ENCODE assay signal across 8 cellular contexts in the genomic region with DNA sequence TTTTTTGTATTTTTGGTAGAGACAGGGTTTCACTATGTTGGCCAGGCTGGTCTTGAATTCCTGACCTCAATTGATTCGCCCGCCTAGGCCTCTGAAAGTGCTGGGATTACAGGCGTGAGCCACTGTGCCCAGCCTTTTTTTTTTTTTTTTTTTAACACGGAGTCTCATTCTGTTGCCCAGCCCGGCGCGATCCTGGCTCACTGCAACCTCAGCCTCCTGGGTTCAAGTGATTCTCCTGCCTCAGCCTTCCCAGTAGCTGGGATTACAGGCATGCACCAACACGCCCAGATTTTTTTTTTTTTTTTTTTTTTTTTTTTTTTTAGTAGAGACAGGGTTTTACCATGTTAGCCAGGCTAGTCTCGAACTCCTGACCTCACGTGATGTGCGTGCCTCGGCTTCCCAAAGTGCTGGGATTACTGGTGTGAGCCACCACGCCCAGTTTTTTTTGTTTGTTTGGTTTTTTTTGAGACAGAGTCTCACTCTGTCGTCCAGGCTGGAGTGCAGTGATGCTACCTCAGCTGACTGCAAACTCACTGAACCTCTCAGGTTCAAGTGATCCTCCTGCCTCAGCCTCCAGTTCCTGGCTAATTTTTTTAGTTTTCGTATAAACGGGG. TPM values are rescaled to one million over a fixed set of nuclear protein-coding genes. Genes with fewer than 3 reads are reported as not detected.
DNase-seq lines count a peak whose midpoint lies in the region; ATAC-seq, FAIRE-seq and TF ChIP-seq lines count a peak whose summit lies in the region.
"Not testable (repeated sequence)": the region's sequence is repeated elsewhere in the genome, so short reads cannot be mapped to it uniquely, and the experiment has no call there.

No MANE protein-coding gene starts in this region.

- not testable (repeated sequence) for H3K9me3 Mint-ChIP-seq in CD8-positive, alpha-beta memory T cell; activated B cell treated with CpG ODN at 0.5 μM for 24 hours

- peak overlapping the region; percentile 98 to 99 (median 99) for H3K27ac Mint-ChIP-seq in CD8-positive, alpha-beta memory T cell
- peak overlapping the region; percentile 96 for H3K27ac Mint-ChIP-seq in activated B cell treated with CpG ODN at 0.5 μM for 24 hours

- WGBS in GM12878 (ENCODE audit: insufficient coverage, insufficient replicate concordance, low lambda C conversion rate, missing lambda C conversion rate) = 14% methylated on average over 14 of the region's 16 CpGs
- 26 to 36% methylated on average over 11 to 16 of the region's 16 CpGs for WGBS in esophagus squamous epithelium, 2 donors
- WGBS in right lobe of liver (ENCODE audit: insufficient coverage, low coverage, low lambda C conversion rate, missing lambda C conversion rate) = 3% methylated on average over 6 of the region's 16 CpGs
- WGBS in ovary, 3 donors = 28 to 46% (median 41%) methylated on average over 16 of the region's 16 CpGs
- 39% methylated on average over 16 of the region's 16 CpGs for WGBS in thymus

- H3K9me2 ChIP-seq in Karpas-422 (replicated peaks; ENCODE audit: insufficient read depth, low read length) = not testable (repeated sequence)

- not testable (repeated sequence) for H3K9me3 ChIP-seq in CD8-positive, alpha-beta memory T cell (ENCODE audit: low read length); Karpas-422 (ENCODE audit: low read length); GM12878 (replicated peaks; ENCODE audit: control insufficient read depth, insufficient read depth, low read length); esophagus squamous epithelium; right lobe of liver; ovary; thymus (ENCODE audit: control insufficient read depth)

- not testable (repeated sequence) for TF ChIP-seq EP300 in GM12878 (IDR thresholded peaks at IDR 0.05; ENCODE audit: borderline replicate concordance in 1 of 2, control insufficient read depth in 1 of 2, low read depth in 2 of 2, low read length in 2 of 2); ovary (IDR thresholded peaks at IDR 0.05)

- CTCF ChIA-PET in CD8-positive, alpha-beta memory T cell (lab: Charles Lee) = interaction anchor here (1.8 to 1.9 kb wide), 2 partner anchors 13 to 19 kb away, joined by 10 to 12 read pairs; partner anchors contain the start of genes AMDHD2 and ATP6V0C
- CTCF ChIA-PET in activated B cell treated with CpG ODN at 0.5 μM for 24 hours (lab: Charles Lee) = interaction anchor here (0.9 kb wide), 1 partner anchor 12 kb away, joined by 3 read pairs; no protein-coding TSS in a partner anchor
- CTCF ChIA-PET in GM12878 (lab: Yijun Ruan, JAX) = interaction anchor here (1.0 to 1.7 kb wide), 2 partner anchors 23 to 282 kb away, joined by 3 to 4 read pairs; partner anchors contain the start of gene ECI1

- peaks cover 12% of the 10 kb centered on the region for H3K4me1 ChIP-seq in CD8-positive, alpha-beta memory T cell (ENCODE audit: insufficient read depth, low read length)
- H3K4me1 ChIP-seq in Karpas-422 (ENCODE audit: low read length) (peaks cover 27% of the 10 kb centered on the region), GM12878 (ENCODE audit: control insufficient read depth, insufficient read depth, low read length) (peaks cover 13% of the 10 kb centered on the region), esophagus squamous epithelium (peaks cover 11 to 50% (median 24%) of the 10 kb centered on the region in 3 donors), right lobe of liver (peaks cover 0 to 14% (median 0%) of the 10 kb centered on the region in 4 donors)
- H3K4me1 ChIP-seq in ovary (ENCODE audit: insufficient read depth); thymus (ENCODE audit: control insufficient read depth, insufficient read depth, low read length): not testable (repeated sequence)

- intact Hi-C loops in activated B cell treated with CpG ODN at 0.5 μM for 24 hours (cut with micrococcal nuclease) (loop anchor here (10.0 kb wide), 1 partner anchor 372 kb away; no protein-coding TSS in a partner anchor), GM12878 (cut with micrococcal nuclease; ENCODE audit: unreplicated experiment) (loop anchor here (10.0 kb wide), 1 partner anchor 152 kb away; the partner anchor contains the start of gene KCTD5)
- intact Hi-C loops in esophagus squamous epithelium (cut with DNase I); right lobe of liver (cut with DNase I); ovary (cut with DNase I): not testable (repeated sequence)

- RAD21 ChIA-PET in GM12878 (lab: Charles Lee; ENCODE audit: unreplicated experiment) = interaction anchor here (0.6 to 1.3 kb wide), 2 partner anchors 26 to 1769 kb away, joined by 3 to 6 read pairs; no protein-coding TSS in a partner anchor

- 0 out of 2 replicates have a peak overlapping the region, but pooled peaks have one; percentile 72 for H2AFZ ChIP-seq in Karpas-422 (ENCODE audit: low read length)
- 0 out of 2 replicates have a peak overlapping the region, but pooled peaks have one; percentile 82 for H2AFZ ChIP-seq in GM12878 (ENCODE audit: control insufficient read depth, low read depth, low read length)

- POLR2A ChIA-PET in CD8-positive, alpha-beta memory T cell (lab: Charles Lee) = interaction anchor here (0.7 to 3.0 kb wide), 7 partner anchors 13 to 569 kb away, joined by 3 to 65 read pairs (median 4); partner anchors contain the start of genes AMDHD2, ATP6V0C, RPS2 and TRAF7
- POLR2A ChIA-PET in activated B cell treated with CpG ODN at 0.5 μM for 24 hours (lab: Charles Lee) = interaction anchor here (0.6 to 3.2 kb wide), 14 partner anchors 8 to 1650 kb away, joined by 3 to 76 read pairs (median 4); partner anchors contain the start of genes AMDHD2, ATP6V0C and RPS2
- POLR2A ChIA-PET in GM12878 (lab: Charles Lee) = interaction anchor here (0.8 to 1.6 kb wide), 3 partner anchors 18 to 378 kb away, joined by 3 to 8 read pairs (median 5); partner anchors contain the start of genes ECI1 and TRAF7

- not testable (repeated sequence) for TF ChIP-seq POLR2A in GM12878 (IDR thresholded peaks at IDR 0.05; ENCODE audit: low read depth, low read length); esophagus squamous epithelium (IDR thresholded peaks at IDR 0.05); right lobe of liver (IDR thresholded peaks at IDR 0.05); ovary (IDR thresholded peaks at IDR 0.05)

- H3K27me3 Mint-ChIP-seq in CD8-positive, alpha-beta memory T cell; activated B cell treated with CpG ODN at 0.5 μM for 24 hours: not testable (repeated sequence)

- peak overlapping the region; percentile 98 for H3K4me3 ChIP-seq in CD8-positive, alpha-beta memory T cell (ENCODE audit: low read length)
- H3K4me3 ChIP-seq in Karpas-422 (ENCODE audit: low read length) = peak overlapping the region; percentile 80
- peak overlapping the region; percentile 95 for H3K4me3 ChIP-seq in GM12878
- peak overlapping the region; percentile 53 to 82 (median 72) for H3K4me3 ChIP-seq in esophagus squamous epithelium
- H3K4me3 ChIP-seq in right lobe of liver = peak overlapping the region; percentile 40 to 61 (median 52)
- peak overlapping the region; percentile 54 for H3K4me3 ChIP-seq in ovary
- peak overlapping the region; percentile 74 for H3K4me3 ChIP-seq in thymus (ENCODE audit: low read length)

- in situ Hi-C loops in GM12878 (cut with MboI) = not testable (repeated sequence)

- peak in 1 of 5 donors; percentile 44 for DNase-seq in CD8-positive, alpha-beta memory T cell
- not testable (repeated sequence) for DNase-seq in Karpas-422; activated B cell treated with CpG ODN at 0.5 μM for 24 hours; GM12878 (ENCODE audit: low read depth, low spot score); esophagus squamous epithelium (lab: John Stamatoyannopoulos, UW)
- DNase-seq in right lobe of liver (peak in 1 of 3 donors; percentile 45), ovary (peak in 3 of 5 donors; percentile 38 to 42 (median 41))

- peaks cover 0 to 18% (median 0%) of the 10 kb centered on the region in 3 donors for H3K36me3 Mint-ChIP-seq in CD8-positive, alpha-beta memory T cell
- peaks cover 16% of the 10 kb centered on the region for H3K36me3 Mint-ChIP-seq in activated B cell treated with CpG ODN at 0.5 μM for 24 hours (ENCODE audit: low read depth)

- not testable (repeated sequence) for H3K36me3 ChIP-seq in CD8-positive, alpha-beta memory T cell (ENCODE audit: insufficient read depth, low read length); Karpas-422 (ENCODE audit: insufficient read depth, low read length); GM12878 (ENCODE audit: control insufficient read depth in 2 of 2, insufficient read depth in 2 of 2, low read length in 1 of 2); right lobe of liver; ovary
- peaks cover 11 to 26% (median 13%) of the 10 kb centered on the region in 3 donors for H3K36me3 ChIP-seq in esophagus squamous epithelium
- H3K36me3 ChIP-seq in thymus (ENCODE audit: control insufficient read depth, insufficient read depth) = peaks cover 21% of the 10 kb centered on the region

- BruUV-seq in GM12878 (replicated peaks; lab: Mats Ljungman, UMichigan) = not testable (repeated sequence)

- TF ChIP-seq CTCF in activated B cell treated with CpG ODN at 0.5 μM for 24 hours (IDR thresholded peaks at IDR 0.05); GM12878 (IDR thresholded peaks at IDR 0.05 in 2 of 3, conservative IDR thresholded peaks at IDR 0.05 in 1 of 3; ENCODE audit: control insufficient read depth in 2 of 3, extremely low read depth in 1 of 3, insufficient read depth in 1 of 3, low read depth in 3 of 3, low read length in 3 of 3); esophagus squamous epithelium (IDR thresholded peaks at IDR 0.05); right lobe of liver (IDR thresholded peaks at IDR 0.05); ovary (IDR thresholded peaks at IDR 0.05): not testable (repeated sequence)

- FAIRE-seq in GM12878 (lab: Jason Lieb, UNC) = not testable (repeated sequence)

- not testable (repeated sequence) for H4K20me1 ChIP-seq in Karpas-422 (ENCODE audit: insufficient read depth, low read depth, low read length); GM12878 (ENCODE audit: control insufficient read depth, insufficient read depth)

- TF ChIP-seq RAD21 in GM12878 (IDR thresholded peaks at IDR 0.05; ENCODE audit: insufficient read depth, low read depth, low read length) = not testable (repeated sequence)

- peak overlapping the region; percentile 83 for H3K9ac ChIP-seq in Karpas-422 (ENCODE audit: low read length)
- peak overlapping the region; percentile 85 for H3K9ac ChIP-seq in GM12878 (ENCODE audit: control insufficient read depth, insufficient read depth, low read length)

- not testable (repeated sequence) for ATAC-seq in activated B cell treated with CpG ODN at 0.5 μM for 24 hours (ENCODE audit: low read depth); GM12878; right lobe of liver

- peak overlapping the region; percentile 98 for H3K4me2 ChIP-seq in Karpas-422 (ENCODE audit: low read depth, low read length, poor library complexity, severe bottlenecking)
- H3K4me2 ChIP-seq in GM12878 (ENCODE audit: control insufficient read depth, insufficient read depth) = peak overlapping the region; percentile 100

- H3K79me2 ChIP-seq in Karpas-422 (ENCODE audit: low read length); GM12878 (ENCODE audit: control insufficient read depth, insufficient read depth, low read length): not testable (repeated sequence)

- H3K4me3 Mint-ChIP-seq in CD8-positive, alpha-beta memory T cell = peak overlapping the region; percentile 93 to 99 (median 95)
- peak overlapping the region; percentile 97 for H3K4me3 Mint-ChIP-seq in activated B cell treated with CpG ODN at 0.5 μM for 24 hours

- SMC1A ChIA-PET in GM12878 (lab: Charles Lee; ENCODE audit: uncharacterized antibody, unreplicated experiment) = not testable (repeated sequence)

- H3K27ac ChIP-seq in CD8-positive, alpha-beta memory T cell (ENCODE audit: low read depth, low read length) = peak overlapping the region; percentile 97
- H3K27ac ChIP-seq in Karpas-422 (ENCODE audit: low read length) = peak overlapping the region; percentile 84
- peak overlapping the region; percentile 89 for H3K27ac ChIP-seq in GM12878 (ENCODE audit: control insufficient read depth, insufficient read depth)
- peak overlapping the region; percentile 95 to 99 (median 98) for H3K27ac ChIP-seq in esophagus squamous epithelium
- peak overlapping the region; percentile 92 to 99 (median 93) for H3K27ac ChIP-seq in right lobe of liver
- peak overlapping the region; percentile 88 to 90 for H3K27ac ChIP-seq in ovary
- peak overlapping the region; percentile 97 for H3K27ac ChIP-seq in thymus (ENCODE audit: low read depth)

- H3K4me1 Mint-ChIP-seq in CD8-positive, alpha-beta memory T cell = peaks cover 19 to 33% (median 19%) of the 10 kb centered on the region in 3 donors
- peaks cover 28% of the 10 kb centered on the region for H3K4me1 Mint-ChIP-seq in activated B cell treated with CpG ODN at 0.5 μM for 24 hours

- not testable (repeated sequence) for H3K27me3 ChIP-seq in CD8-positive, alpha-beta memory T cell (ENCODE audit: insufficient read depth, low read length, poor library complexity, severe bottlenecking); Karpas-422 (ENCODE audit: low read length); GM12878 (replicated peaks in 1 of 2; ENCODE audit: control insufficient read depth in 2 of 2, insufficient read depth in 2 of 2, low read length in 1 of 2); esophagus squamous epithelium; right lobe of liver; ovary; thymus (ENCODE audit: control insufficient read depth, insufficient read depth)

RNA-seq across cellular contexts. Expression of gene CEMP1, which starts 2.0 kb away (rescaled TPM):
- total RNA-seq in CD8-positive, alpha-beta memory T cell = under 1 TPM in 1 of 2 experiments, not detected in 1; 0.16 TPM
- 3.3 TPM for polyA plus RNA-seq in CD8-positive, alpha-beta memory T cell
- total RNA-seq in Karpas-422 (2014; rRNA removed; shearing (Covaris generic); ENCODE audit: low replicate concordance) = 0.43 TPM in 1 of 2 replicates, not detected in the other
- 0.16 and 0.66 TPM in 2 replicates for total RNA-seq in activated B cell treated with CpG ODN at 0.5 μM for 24 hours
- 0.98 TPM in 1 of 2 replicates, not detected in the other for total RNA-seq in GM12878 (2013; cell fraction: nucleolus; rRNA removed)
- not detected in 2 replicates for total RNA-seq in GM12878 (2014; rRNA removed)
- total RNA-seq in GM12878 (2014; rRNA removed; fragmentation: Illumina TruSeq; extraction: Trizol) = not detected in 2 replicates
- 0.15 TPM in 1 of 2 replicates, not detected in the other for total RNA-seq in GM12878 (2021)
- polyA plus RNA-seq in GM12878 (2011; ENCODE audit: low read depth) = not detected
- 0.05 TPM in 1 of 2 replicates, not detected in the other for polyA plus RNA-seq in GM12878 (2011; rRNA removed)
- 0.13 TPM in 1 of 2 replicates, not detected in the other for polyA plus RNA-seq in GM12878 (2011; cell fraction: cytosol; rRNA removed)
- polyA plus RNA-seq in GM12878 (2011; cell fraction: nucleus; rRNA removed) = 0.16 TPM in 1 of 2 replicates, not detected in the other
- 2.8 TPM in 1 of 2 replicates, not detected in the other for polyA plus RNA-seq in GM12878 (2012)
- polyA plus RNA-seq in GM12878 (2014; fragmentation: Illumina TruSeq; extraction: Trizol) = not detected in 2 replicates
- polyA plus RNA-seq in GM12878 (2014; fragmentation: Nextera tagmentation; extraction: Ambion mirVana) = 1 to 10 TPM in 1 of 2 experiments, not detected in 1; 1.5 TPM
- polyA plus RNA-seq in GM12878 (2014; rRNA removed) = not detected in 2 replicates
- 1 to 10 TPM; 3.9 to 8.2 TPM for polyA plus RNA-seq in GM12878 (2016; fragmentation: Nextera tagmentation; extraction: Ambion mirVana)
- 0.31 TPM in 1 of 2 replicates, not detected in the other for polyA minus RNA-seq in GM12878 (2011; rRNA and poly(A)+ RNA removed)
- polyA minus RNA-seq in GM12878 (2011; cell fraction: cytosol; rRNA and poly(A)+ RNA removed) = not detected in 2 replicates
- polyA minus RNA-seq in GM12878 (2011; cell fraction: nucleus; rRNA and poly(A)+ RNA removed) = 0.36 and 0.96 TPM in 2 replicates
- under 1 TPM in 1 of 4 donors, not detected in 3; 0.76 TPM for total RNA-seq in esophagus squamous epithelium
- total RNA-seq in right lobe of liver = under 1 TPM in 2 of 6 experiments, not detected in 4; 0.22 to 0.29 TPM
- total RNA-seq in ovary = 1 to 10 TPM in 1 of 7 donors, under 1 TPM in 3, not detected in 3; 0.36 to 1.0 (median 0.41) TPM
- polyA plus RNA-seq in ovary = under 1 TPM in 1 of 2 donors, not detected in 1; 0.33 TPM
- polyA plus RNA-seq in thymus = 1.2 TPM

RNA-seq across cellular contexts. Expression of gene PDPK1, which starts 4.6 kb away (rescaled TPM):
- 10 to 100 TPM; 56.8 to 58.5 TPM for total RNA-seq in CD8-positive, alpha-beta memory T cell
- polyA plus RNA-seq in CD8-positive, alpha-beta memory T cell = 46.2 TPM
- total RNA-seq in Karpas-422 (2014; rRNA removed; shearing (Covaris generic); ENCODE audit: low replicate concordance) = 24.9 and 49.5 TPM in 2 replicates
- total RNA-seq in activated B cell treated with CpG ODN at 0.5 μM for 24 hours (42.5 and 62.0 TPM in 2 replicates), GM12878 (2014; rRNA removed) (18.2 and 22.7 TPM in 2 replicates), GM12878 (2014; rRNA removed; fragmentation: Illumina TruSeq; extraction: Trizol) (15.8 and 18.0 TPM in 2 replicates), GM12878 (2021) (35.7 and 39.0 TPM in 2 replicates), esophagus squamous epithelium (10 to 100 TPM; 18.3 to 28.2 (median 23.3) TPM), right lobe of liver (10 to 100 TPM; 20.7 to 28.3 (median 24.5) TPM), ovary (10 to 100 TPM; 19.1 to 53.2 (median 37.4) TPM)
- total RNA-seq in GM12878 (2013; cell fraction: nucleolus; rRNA removed) = 62.9 and 66.4 TPM in 2 replicates
- polyA plus RNA-seq in GM12878 (2011; ENCODE audit: low read depth) = 11.0 TPM
- polyA plus RNA-seq in GM12878 (2011; rRNA removed) (40.1 and 41.3 TPM in 2 replicates), GM12878 (2014; fragmentation: Illumina TruSeq; extraction: Trizol) (31.6 and 38.5 TPM in 2 replicates), GM12878 (2014; fragmentation: Nextera tagmentation; extraction: Ambion mirVana) (1 to 10 TPM; 3.9 to 5.2 TPM), GM12878 (2014; rRNA removed) (24.7 and 25.5 TPM in 2 replicates), GM12878 (2016; fragmentation: Nextera tagmentation; extraction: Ambion mirVana) (10 to 100 TPM; 26.3 to 30.8 TPM), ovary (10 to 100 TPM; 14.6 to 27.2 TPM), thymus (14.1 TPM)
- polyA plus RNA-seq in GM12878 (2011; cell fraction: cytosol; rRNA removed) = 30.9 and 33.6 TPM in 2 replicates
- polyA plus RNA-seq in GM12878 (2011; cell fraction: nucleus; rRNA removed) = 45.6 and 48.6 TPM in 2 replicates
- 15.1 and 19.1 TPM in 2 replicates for polyA plus RNA-seq in GM12878 (2012)
- 46.2 and 54.6 TPM in 2 replicates for polyA minus RNA-seq in GM12878 (2011; rRNA and poly(A)+ RNA removed)
- polyA minus RNA-seq in GM12878 (2011; cell fraction: cytosol; rRNA and poly(A)+ RNA removed) = 11.4 and 16.6 TPM in 2 replicates
- 18.3 and 23.6 TPM in 2 replicates for polyA minus RNA-seq in GM12878 (2011; cell fraction: nucleus; rRNA and poly(A)+ RNA removed)

RNA-seq across cellular contexts. Expression of gene AMDHD2, which starts 13.1 kb away (rescaled TPM):
- total RNA-seq in CD8-positive, alpha-beta memory T cell = 10 to 100 TPM; 34.1 to 35.5 TPM
- 21.2 TPM for polyA plus RNA-seq in CD8-positive, alpha-beta memory T cell
- 22.7 and 51.7 TPM in 2 replicates for total RNA-seq in Karpas-422 (2014; rRNA removed; shearing (Covaris generic); ENCODE audit: low replicate concordance)
- total RNA-seq in activated B cell treated with CpG ODN at 0.5 μM for 24 hours = 65.5 and 90.8 TPM in 2 replicates
- 69.9 and 87.2 TPM in 2 replicates for total RNA-seq in GM12878 (2013; cell fraction: nucleolus; rRNA removed)
- total RNA-seq in GM12878 (2014; rRNA removed) = 26.3 and 32.2 TPM in 2 replicates
- 8.0 and 8.9 TPM in 2 replicates for total RNA-seq in GM12878 (2014; rRNA removed; fragmentation: Illumina TruSeq; extraction: Trizol)
- 35.1 and 41.8 TPM in 2 replicates for total RNA-seq in GM12878 (2021)
- polyA plus RNA-seq in GM12878 (2011; ENCODE audit: low read depth) = 4.6 TPM
- polyA plus RNA-seq in GM12878 (2011; rRNA removed) = 3.0 and 5.2 TPM in 2 replicates
- polyA plus RNA-seq in GM12878 (2011; cell fraction: cytosol; rRNA removed) = 8.4 and 14.9 TPM in 2 replicates
- polyA plus RNA-seq in GM12878 (2011; cell fraction: nucleus; rRNA removed) = 92.7 and 133 TPM in 2 replicates
- polyA plus RNA-seq in GM12878 (2012) = 17.9 and 19.9 TPM in 2 replicates
- 0.76 and 3.9 TPM in 2 replicates for polyA plus RNA-seq in GM12878 (2014; fragmentation: Illumina TruSeq; extraction: Trizol)
- polyA plus RNA-seq in GM12878 (2014; fragmentation: Nextera tagmentation; extraction: Ambion mirVana) = under 1 TPM in 1 of 2 experiments, not detected in 1; 0.60 TPM
- 35.6 and 38.4 TPM in 2 replicates for polyA plus RNA-seq in GM12878 (2014; rRNA removed)
- polyA plus RNA-seq in GM12878 (2016; fragmentation: Nextera tagmentation; extraction: Ambion mirVana) = 10 to 100 TPM; 24.3 to 29.4 TPM
- 3.6 and 13.4 TPM in 2 replicates for polyA minus RNA-seq in GM12878 (2011; rRNA and poly(A)+ RNA removed)
- 4.2 and 7.5 TPM in 2 replicates for polyA minus RNA-seq in GM12878 (2011; cell fraction: cytosol; rRNA and poly(A)+ RNA removed)
- polyA minus RNA-seq in GM12878 (2011; cell fraction: nucleus; rRNA and poly(A)+ RNA removed) = 27.3 and 47.7 TPM in 2 replicates
- total RNA-seq in esophagus squamous epithelium = 10 to 100 TPM; 11.6 to 23.9 (median 17.5) TPM
- total RNA-seq in right lobe of liver = 10 to 100 TPM; 12.3 to 24.9 (median 21.4) TPM
- 10 to 100 TPM; 14.5 to 28.7 (median 26.9) TPM for total RNA-seq in ovary
- 10 to 100 TPM in 1 of 2 donors, under 1 TPM in 1; 0.47 to 25.6 TPM for polyA plus RNA-seq in ovary
- 33.2 TPM for polyA plus RNA-seq in thymus

RNA-seq across cellular contexts. Expression of gene ATP6V0C, which starts 19.5 kb away (rescaled TPM):
- 100 to 1,000 TPM; 154 to 157 TPM for total RNA-seq in CD8-positive, alpha-beta memory T cell
- polyA plus RNA-seq in CD8-positive, alpha-beta memory T cell = 101 TPM
- total RNA-seq in Karpas-422 (2014; rRNA removed; shearing (Covaris generic); ENCODE audit: low replicate concordance) = 29.4 and 30.2 TPM in 2 replicates
- 74.9 and 91.4 TPM in 2 replicates for total RNA-seq in activated B cell treated with CpG ODN at 0.5 μM for 24 hours
- total RNA-seq in GM12878 (2013; cell fraction: nucleolus; rRNA removed) = 23.2 and 35.0 TPM in 2 replicates
- 14.0 and 19.1 TPM in 2 replicates for total RNA-seq in GM12878 (2014; rRNA removed)
- total RNA-seq in GM12878 (2014; rRNA removed; fragmentation: Illumina TruSeq; extraction: Trizol) = 8.2 and 10.4 TPM in 2 replicates
- 127 and 135 TPM in 2 replicates for total RNA-seq in GM12878 (2021)
- polyA plus RNA-seq in GM12878 (2011; ENCODE audit: low read depth) = 42.6 TPM
- polyA plus RNA-seq in GM12878 (2011; rRNA removed) = 1.5 and 5.9 TPM in 2 replicates
- polyA plus RNA-seq in GM12878 (2011; cell fraction: cytosol; rRNA removed) = 17.1 and 29.2 TPM in 2 replicates
- polyA plus RNA-seq in GM12878 (2011; cell fraction: nucleus; rRNA removed) = 23.8 and 36.7 TPM in 2 replicates
- polyA plus RNA-seq in GM12878 (2012) = 148 and 155 TPM in 2 replicates
- polyA plus RNA-seq in GM12878 (2014; fragmentation: Illumina TruSeq; extraction: Trizol) = 8.7 and 17.6 TPM in 2 replicates
- polyA plus RNA-seq in GM12878 (2014; fragmentation: Nextera tagmentation; extraction: Ambion mirVana) = 10 to 100 TPM in 1 of 2 experiments, 1 to 10 TPM in 1; 2.4 to 16.5 TPM
- polyA plus RNA-seq in GM12878 (2014; rRNA removed) = 32.2 and 53.4 TPM in 2 replicates
- 100 to 1,000 TPM; 107 to 115 TPM for polyA plus RNA-seq in GM12878 (2016; fragmentation: Nextera tagmentation; extraction: Ambion mirVana)
- 7.2 and 8.9 TPM in 2 replicates for polyA minus RNA-seq in GM12878 (2011; rRNA and poly(A)+ RNA removed)
- polyA minus RNA-seq in GM12878 (2011; cell fraction: cytosol; rRNA and poly(A)+ RNA removed) = 44.1 and 66.7 TPM in 2 replicates
- polyA minus RNA-seq in GM12878 (2011; cell fraction: nucleus; rRNA and poly(A)+ RNA removed) = 8.8 and 18.3 TPM in 2 replicates
- total RNA-seq in esophagus squamous epithelium = 100 to 1,000 TPM in 2 of 4 donors, 10 to 100 TPM in 2; 70.8 to 196 (median 125) TPM
- 100 to 1,000 TPM in 1 of 6 experiments, 10 to 100 TPM in 5; 71.5 to 100 (median 79.4) TPM for total RNA-seq in right lobe of liver
- 100 to 1,000 TPM in 5 of 7 donors, 10 to 100 TPM in 2; 34.8 to 143 (median 119) TPM for total RNA-seq in ovary
- polyA plus RNA-seq in ovary = 100 to 1,000 TPM in 1 of 2 donors, 10 to 100 TPM in 1; 82.6 to 119 TPM
- 103 TPM for polyA plus RNA-seq in thymus

RNA-seq across cellular contexts. Expression of gene TBC1D24, which starts 58.3 kb away (rescaled TPM):
- 10 to 100 TPM; 28.3 to 32.7 TPM for total RNA-seq in CD8-positive, alpha-beta memory T cell
- 3.5 TPM for polyA plus RNA-seq in CD8-positive, alpha-beta memory T cell
- total RNA-seq in Karpas-422 (2014; rRNA removed; shearing (Covaris generic); ENCODE audit: low replicate concordance) = 15.8 and 20.5 TPM in 2 replicates
- total RNA-seq in activated B cell treated with CpG ODN at 0.5 μM for 24 hours (9.1 and 12.6 TPM in 2 replicates), GM12878 (2014; rRNA removed) (5.6 and 6.6 TPM in 2 replicates), GM12878 (2014; rRNA removed; fragmentation: Illumina TruSeq; extraction: Trizol) (3.3 and 3.5 TPM in 2 replicates), GM12878 (2021) (7.9 and 9.6 TPM in 2 replicates), esophagus squamous epithelium (1 to 10 TPM; 3.1 to 4.6 (median 3.7) TPM), right lobe of liver (10 to 100 TPM; 14.9 to 22.7 (median 17.5) TPM), ovary (1 to 10 TPM; 2.5 to 8.1 (median 6.7) TPM)
- total RNA-seq in GM12878 (2013; cell fraction: nucleolus; rRNA removed) = 29.8 and 34.7 TPM in 2 replicates
- 1.3 TPM for polyA plus RNA-seq in GM12878 (2011; ENCODE audit: low read depth)
- polyA plus RNA-seq in GM12878 (2011; rRNA removed) (3.4 and 4.3 TPM in 2 replicates), GM12878 (2014; fragmentation: Illumina TruSeq; extraction: Trizol) (2.6 and 2.7 TPM in 2 replicates), GM12878 (2014; fragmentation: Nextera tagmentation; extraction: Ambion mirVana) (1 to 10 TPM; 1.1 to 1.5 TPM), GM12878 (2014; rRNA removed) (5.7 and 6.9 TPM in 2 replicates), GM12878 (2016; fragmentation: Nextera tagmentation; extraction: Ambion mirVana) (1 to 10 TPM; 4.6 to 5.8 TPM), ovary (1 to 10 TPM; 1.9 to 2.3 TPM), thymus (3.7 TPM)
- 4.9 and 6.5 TPM in 2 replicates for polyA plus RNA-seq in GM12878 (2011; cell fraction: cytosol; rRNA removed)
- polyA plus RNA-seq in GM12878 (2011; cell fraction: nucleus; rRNA removed) = 18.3 and 21.2 TPM in 2 replicates
- polyA plus RNA-seq in GM12878 (2012) = 2.5 and 2.8 TPM in 2 replicates
- 8.9 and 13.5 TPM in 2 replicates for polyA minus RNA-seq in GM12878 (2011; rRNA and poly(A)+ RNA removed)
- polyA minus RNA-seq in GM12878 (2011; cell fraction: cytosol; rRNA and poly(A)+ RNA removed) = 4.0 and 4.5 TPM in 2 replicates
- 5.4 and 9.6 TPM in 2 replicates for polyA minus RNA-seq in GM12878 (2011; cell fraction: nucleus; rRNA and poly(A)+ RNA removed)
